Comparison of ENCODE assay signal across 29 cellular contexts in genomic region chr3:143010024-143010423, GRCh38. TPM values are rescaled to one million over a fixed set of nuclear protein-coding genes. Genes with fewer than 3 reads are reported as not detected.
DNase-seq lines count a peak whose midpoint lies in the region; ATAC-seq and TF ChIP-seq lines count a peak whose summit lies in the region.
"Had no signal": no experiment of that assay in that cellular context is flagged by ENCODE, and none has a peak within 500 bp of the region (broad histone marks: within the 10 kb centered on the region; RNA-seq: fewer than 3 reads in every experiment).

No MANE protein-coding gene starts in this region.

- H3K9me3 ChIP-seq in OCI-LY1 (ENCODE audit: low read length), result no peaks in the 10 kb centered on the region
- H3K9me3 ChIP-seq: gastrocnemius medialis, lower lobe of right lung, neutrophil, SJCRH30 had no signal

- H3K4me1 Mint-ChIP-seq in stimulated activated naive CD8-positive, alpha-beta T cell treated with anti-CD3 and anti-CD28 coated beads, Interleukin-15, Interleukin-2, amounts not matched to agents 100 ng/mL and 50 ng/mL, for 24 hours (ENCODE audit: low read depth), result peaks cover 80% of the 10 kb centered on the region
- H3K4me1 Mint-ChIP-seq in chondrocyte (ENCODE audit: low read depth), result peaks cover 26% of the 10 kb centered on the region

- H3K4me2 ChIP-seq in OCI-LY1 (ENCODE audit: low read length), result peak overlapping the region; percentile 30
- H3K4me2 ChIP-seq: smooth muscle cell had no signal

- H3K27me3 Mint-ChIP-seq in stimulated activated naive CD8-positive, alpha-beta T cell treated with anti-CD3 and anti-CD28 coated beads, Interleukin-15, Interleukin-2, amounts not matched to agents 100 ng/mL and 50 ng/mL, for 24 hours, result no peaks in the 10 kb centered on the region
- H3K27me3 Mint-ChIP-seq in chondrocyte (ENCODE audit: low read depth), result no peaks in the 10 kb centered on the region
- H3K27me3 Mint-ChIP-seq: central memory CD8-positive, alpha-beta T cell; stimulated activated naive B cell treated with anti-CD40 and anti-IgM and Interleukin-4, amounts not matched to agents 10 μg/mL and 1 μg/mL and 100 μg/mL, for 72 hours had no signal

- H3K27ac ChIP-seq in OCI-LY1 (ENCODE audit: low read depth, low read length, poor library complexity, severe bottlenecking), result no peak overlapping the region
- H3K27ac ChIP-seq: gastrocnemius medialis, lower lobe of right lung, neutrophil, SJCRH30 had no signal

- H3K79me2 ChIP-seq in OCI-LY1 (ENCODE audit: insufficient read depth, low read length), result peaks cover 97% of the 10 kb centered on the region

- peak overlapping the region; percentile 15 for H3K27ac Mint-ChIP-seq in stimulated activated naive CD8-positive, alpha-beta T cell treated with anti-CD3 and anti-CD28 coated beads, Interleukin-15, Interleukin-2, amounts not matched to agents 100 ng/mL and 50 ng/mL, for 24 hours
- peak overlapping the region; percentile 2 for H3K27ac Mint-ChIP-seq in chondrocyte (ENCODE audit: unreplicated experiment)
- H3K27ac Mint-ChIP-seq: stimulated activated naive B cell treated with anti-CD40 and anti-IgM and Interleukin-4, amounts not matched to agents 10 μg/mL and 1 μg/mL and 100 μg/mL, for 72 hours had no signal

- DNase-seq in stimulated activated naive CD8-positive, alpha-beta T cell treated with anti-CD3 and anti-CD28 coated beads, Interleukin-15, Interleukin-2, amounts not matched to agents 100 U/mL and 50 U/mL, for 24 hours, result no peak
- DNase-seq in chondrocyte (ENCODE audit: low spot score) (no peak), posterior vena cava (ENCODE audit: low spot score) (no peak), amygdala (lab: John Stamatoyannopoulos, UW) (no peak)
- DNase-seq: activated CD4-positive, alpha-beta T cell treated with anti-CD3 and anti-CD28 coated beads, Interleukin-2, amount 50 U/mL, for 1 hour; activated naive CD4-positive, alpha-beta T cell treated with anti-CD3 and anti-CD28 coated beads for 36 hours; aorta; gastrocnemius medialis; islet precursor cell; lower lobe of right lung; MV-4-11; NCI-H1694; NCI-H2227 treated with DMSO at 0.1 percent for 48 hours; SJCRH30; stimulated activated naive B cell treated with anti-CD40 and anti-IgM and Interleukin-4, amounts not matched to agents 10 μg/mL and 1 μg/mL and 100 μg/mL, for 72 hours; T-helper 2 cell had no signal

- intact Hi-C loops in posterior vena cava (cut with DNase I), result no loop called here

- H3K4me3 Mint-ChIP-seq in stimulated activated naive CD8-positive, alpha-beta T cell treated with anti-CD3 and anti-CD28 coated beads, Interleukin-15, Interleukin-2, amounts not matched to agents 100 ng/mL and 50 ng/mL, for 24 hours, result no peak overlapping the region
- H3K4me3 Mint-ChIP-seq in chondrocyte (ENCODE audit: unreplicated experiment), result no peak overlapping the region
- H3K4me3 Mint-ChIP-seq: activated naive CD4-positive, alpha-beta T cell treated with anti-CD3 and anti-CD28 coated beads for 36 hours; CD14-positive monocyte; central memory CD8-positive, alpha-beta T cell; stimulated activated naive B cell treated with anti-CD40 and anti-IgM and Interleukin-4, amounts not matched to agents 10 μg/mL and 1 μg/mL and 100 μg/mL, for 72 hours had no signal

- H3K4me1 ChIP-seq in OCI-LY1 (ENCODE audit: insufficient read depth, low read length, severe bottlenecking), result peaks cover 41% of the 10 kb centered on the region
- H3K4me1 ChIP-seq: SJCRH30 had no signal

- TF ChIP-seq CTCF in OCI-LY1 (IDR thresholded peaks at IDR 0.05; ENCODE audit: low read length) (no peak), chondrocyte (IDR thresholded peaks at IDR 0.05) (no peak)

- no peaks in the 10 kb centered on the region for H3K9me2 ChIP-seq in OCI-LY1 (ENCODE audit: low read depth, low read length)

- H3K9me3 Mint-ChIP-seq in stimulated activated naive CD8-positive, alpha-beta T cell treated with anti-CD3 and anti-CD28 coated beads, Interleukin-15, Interleukin-2, amounts not matched to agents 100 ng/mL and 50 ng/mL, for 24 hours, result no peaks in the 10 kb centered on the region
- no peaks in the 10 kb centered on the region for H3K9me3 Mint-ChIP-seq in chondrocyte (ENCODE audit: low read depth)
- H3K9me3 Mint-ChIP-seq: activated naive CD4-positive, alpha-beta T cell treated with anti-CD3 and anti-CD28 coated beads for 36 hours; central memory CD8-positive, alpha-beta T cell; stimulated activated naive B cell treated with anti-CD40 and anti-IgM and Interleukin-4, amounts not matched to agents 10 μg/mL and 1 μg/mL and 100 μg/mL, for 72 hours had no signal

- peak overlapping the region; percentile 7; the same call in 1 of the 2 replicates for H3K9ac ChIP-seq in OCI-LY1 (ENCODE audit: low read length)

- H3K27me3 ChIP-seq in OCI-LY1 (ENCODE audit: insufficient read depth, low read length), result no peaks in the 10 kb centered on the region
- H3K27me3 ChIP-seq: gastrocnemius medialis, neutrophil, SJCRH30 had no signal

- H3K4me3 ChIP-seq in OCI-LY1 (ENCODE audit: low read depth, low read length, poor library complexity, severe bottlenecking), result no peak overlapping the region
- H3K4me3 ChIP-seq: gastrocnemius medialis, K562, lower lobe of right lung, SJCRH30, smooth muscle cell had no signal

- H4K20me1 ChIP-seq in OCI-LY1 (ENCODE audit: insufficient read depth, low read length), result peaks cover 19% of the 10 kb centered on the region

- H3K36me3 ChIP-seq in OCI-LY1 (ENCODE audit: insufficient read depth, low read length), result peaks cover 46% of the 10 kb centered on the region; the same call in 1 of the 2 replicates
- H3K36me3 ChIP-seq: gastrocnemius medialis had no signal

- ATAC-seq in stimulated activated naive CD8-positive, alpha-beta T cell treated with anti-CD3 and anti-CD28 coated beads, Interleukin-15, Interleukin-2, amounts not matched to agents 100 U/mL and 50 U/mL, for 24 hours, result no peak
- ATAC-seq in HG02642 (IDR thresholded peaks at IDR 0.05; ENCODE audit: poor library complexity, unreplicated experiment), result no peak
- no peak for ATAC-seq in HG02840 (IDR thresholded peaks at IDR 0.05; ENCODE audit: low FRiP score, unreplicated experiment)
- ATAC-seq: gastrocnemius medialis; HCT116; lower lobe of right lung; Panc1; stimulated activated naive B cell treated with anti-CD40 and anti-IgM and Interleukin-4, amounts not matched to agents 10 μg/mL and 1 μg/mL and 100 μg/mL, for 72 hours had no signal

- 0 out of 2 replicates have a peak, but pooled peaks cover 3% of the 10 kb centered on the region for H3F3A ChIP-seq in OCI-LY1 (ENCODE audit: insufficient read depth, low read length)

- H2AFZ ChIP-seq in OCI-LY1 (ENCODE audit: low read length), result no peak overlapping the region

- peaks cover 43% of the 10 kb centered on the region for H3K36me3 Mint-ChIP-seq in stimulated activated naive CD8-positive, alpha-beta T cell treated with anti-CD3 and anti-CD28 coated beads, Interleukin-15, Interleukin-2, amounts not matched to agents 100 ng/mL and 50 ng/mL, for 24 hours (ENCODE audit: low read depth)
- no peaks in the 10 kb centered on the region for H3K36me3 Mint-ChIP-seq in chondrocyte (ENCODE audit: low read depth)

RNA-seq across cellular contexts. Expression of gene U2SURP, which starts 8.7 kb away (rescaled TPM):
- 63.0 to 72.9 TPM (median 63.7 TPM) in 3 replicates for total RNA-seq in chondrocyte
- total RNA-seq in posterior vena cava, result 10 to 100 TPM; 68.1 to 72.5 TPM

RNA-seq across cellular contexts. Expression of gene PAQR9, which starts 46.5 kb away (rescaled TPM):
- total RNA-seq in chondrocyte (not detected in 3 replicates), posterior vena cava (not detected)
- total RNA-seq: activated naive CD4-positive, alpha-beta T cell treated with anti-CD3 and anti-CD28 coated beads for 36 hours; aorta; G401; lower lobe of right lung; pulmonary artery endothelial cell had no signal
